17 cellular contexts compared by ENCODE assay signal in genomic region chr4:95050980-95051688, GRCh38.
A peak's percentile ranks its signal among the peaks of the same experiment; 100 is the strongest.
DNase-seq lines count a peak whose midpoint lies in the region; ATAC-seq and TF ChIP-seq lines count a peak whose summit lies in the region.
"Had no signal": no experiment of that assay in that cellular context is flagged by ENCODE, and none has a peak within 500 bp of the region (broad histone marks: within the 10 kb centered on the region; RNA-seq: fewer than 3 reads in every experiment).

No MANE protein-coding gene starts in this region.

- peak; percentile 52 for DNase-seq in ELF-1 (ENCODE audit: low read depth, low spot score)
- peak; percentile 29 for DNase-seq in iPS-NIHi11 (ENCODE audit: low spot score)
- DNase-seq in psoas muscle: peak; percentile 17 to 60
- no peak for DNase-seq in EL
- DNase-seq in NCI-H69 (lab: John Stamatoyannopoulos, UW): no peak
- DNase-seq: activated gamma-delta T cell treated with Interleukin-2 at 50 U/mL for 16 hours; left lung; natural killer cell; NCI-H1105; SJCRH30; stimulated activated naive CD4-positive, alpha-beta T cell treated with Interleukin-2 at 50 U/mL for 16 hours had no signal

- H3K27ac ChIP-seq in psoas muscle: peak overlapping the region; percentile 72
- H3K27ac ChIP-seq: body of pancreas, left lung, SJCRH30, skin epidermis had no signal

- H3K36me3 ChIP-seq in psoas muscle (ENCODE audit: insufficient read depth in 1 of 2, low read depth in 1 of 2): no peaks in the 10 kb centered on the region
- H3K36me3 ChIP-seq: left lung, SJCRH30 had no signal

- ATAC-seq in psoas muscle: peak; percentile 81 to 94 (median 86)
- no peak for ATAC-seq in HG03108 (IDR thresholded peaks at IDR 0.05; ENCODE audit: unreplicated experiment)
- ATAC-seq in HG02588 (IDR thresholded peaks at IDR 0.05; ENCODE audit: unreplicated experiment): no peak
- ATAC-seq: body of pancreas, left lung, natural killer cell had no signal

- H3K9me3 Mint-ChIP-seq in brain: peaks cover 0 to 2% (median 0%) of the 10 kb centered on the region in 5 experiments
- H3K9me3 Mint-ChIP-seq: IgD-negative memory B cell, natural killer cell had no signal

- peaks cover 58% of the 10 kb centered on the region for H3K4me1 Mint-ChIP-seq in brain
- H3K4me1 Mint-ChIP-seq: IgD-negative memory B cell, natural killer cell had no signal

- no peaks in the 10 kb centered on the region for H3K36me3 Mint-ChIP-seq in brain
- H3K36me3 Mint-ChIP-seq: IgD-negative memory B cell, natural killer cell had no signal

- no peaks in the 10 kb centered on the region for H3K9me3 ChIP-seq in psoas muscle
- H3K9me3 ChIP-seq: body of pancreas, left lung, SJCRH30 had no signal

- peaks cover 4% of the 10 kb centered on the region for H3K27me3 Mint-ChIP-seq in brain
- H3K27me3 Mint-ChIP-seq: IgD-negative memory B cell had no signal

- no peaks in the 10 kb centered on the region for H3K27me3 ChIP-seq in psoas muscle (ENCODE audit: insufficient read depth in 3 of 3, low read length in 2 of 3)
- H3K27me3 ChIP-seq: body of pancreas, left lung, SJCRH30 had no signal

- H3K4me3 Mint-ChIP-seq in brain: peak overlapping the region; percentile 79 to 87 (median 80)
- H3K4me3 Mint-ChIP-seq: IgD-negative memory B cell, natural killer cell had no signal

- peak overlapping the region; percentile 85 to 97 (median 94) for H3K27ac Mint-ChIP-seq in brain
- H3K27ac Mint-ChIP-seq: IgD-negative memory B cell, natural killer cell had no signal

- intact Hi-C loops in psoas muscle (cut with DNase I): loop anchor here in 1 of 2 donors (5.0 kb wide), 1 partner anchor 54 kb away; no protein-coding TSS in a partner anchor

- 22 to 31% (median 30%) methylated on average over 13 of the region's 13 CpGs for WGBS in psoas muscle, 3 donors

- H3K4me1 ChIP-seq in psoas muscle: peaks cover 18% of the 10 kb centered on the region
- H3K4me1 ChIP-seq: body of pancreas, left lung had no signal

- peak overlapping the region; percentile 58 for H3K4me3 ChIP-seq in psoas muscle
- H3K4me3 ChIP-seq: body of pancreas, left lung, SJCRH30, skin epidermis had no signal

- no peak for TF ChIP-seq CTCF in brain (conservative IDR thresholded peaks at IDR 0.05)
- TF ChIP-seq CTCF in psoas muscle (IDR thresholded peaks at IDR 0.05): no peak

Comparison
In these comparisons a context has a peak if more than half of its experiments do, and no peak if none do; other contexts are left out.
1. DNase-seq: peak in ELF-1 (single experiment), iPS-NIHi11 (single experiment) and psoas muscle (2 of 2); none in EL (single experiment) and NCI-H69 (single experiment).
2. ATAC-seq: peak in psoas muscle (4 of 4); none in HG03108 (single experiment) and HG02588 (single experiment).